Comparison of ENCODE assay signal across 20 cellular contexts in genomic region chr2:21431078-21431477, GRCh38.
DNase-seq lines count a peak whose midpoint lies in the region; ATAC-seq, FAIRE-seq and TF ChIP-seq lines count a peak whose summit lies in the region.
"Had no signal": no experiment of that assay in that cellular context is flagged by ENCODE, and none has a peak within 500 bp of the region (broad histone marks: within the 10 kb centered on the region; RNA-seq: fewer than 3 reads in every experiment).

No MANE protein-coding gene starts in this region.

- 23% methylated on average over 5 of the region's 5 CpGs for WGBS in SK-N-SH (ENCODE audit: low lambda C conversion rate)

- no peaks in the 10 kb centered on the region for H3K36me3 ChIP-seq in SK-N-SH (replicated peaks in 1 of 2; ENCODE audit: control insufficient read depth in 1 of 2, insufficient read depth in 2 of 2, low read length in 1 of 2)

- no peaks in the 10 kb centered on the region for H4K20me1 ChIP-seq in SK-N-SH (ENCODE audit: insufficient read depth)

- DNase-seq in Right ventricle myocardium superior (peak; percentile 37), left cardiac atrium (no peak), SK-N-SH (peak; percentile 85), left kidney (ENCODE audit: low read depth, low spot score) (peak; percentile 41), retina (peak; percentile 23), NCI-H2081 treated with DMSO at 0.1 percent for 48 hours (lab: John Stamatoyannopoulos, UW) (no peak), RCC 7860 (ENCODE audit: low spot score) (no peak)
- DNase-seq: C1 segment of cervical spinal cord; CD4-positive, CD25-positive, alpha-beta regulatory T cell; CD8-positive, alpha-beta memory T cell; COR-L47; DMS153; DMS79; GDM1; H9 had no signal

- no peak for FAIRE-seq in RCC 7860 (lab: Jason Lieb, UNC)
- FAIRE-seq: D721Med, GM12892, GM18507 had no signal

- CTCF ChIA-PET in SK-N-SH (lab: Yijun Ruan, JAX), result interaction anchor here (0.7 to 3.7 kb wide), 6 partner anchors 9 to 255 kb away, joined by 3 to 13 read pairs (median 4); no protein-coding TSS in a partner anchor

- no peak for ATAC-seq in Right ventricle myocardium superior (ENCODE audit: poor library complexity)
- no peak for ATAC-seq in left cardiac atrium
- ATAC-seq in GM18873 (IDR thresholded peaks at IDR 0.05; ENCODE audit: low FRiP score, unreplicated experiment), result no peak
- ATAC-seq: GM23338 had no signal

- no peak overlapping the region for H3K4me2 ChIP-seq in SK-N-SH
- H3K4me2 ChIP-seq: GM23338 had no signal

- no peak overlapping the region for H3K4me3 ChIP-seq in SK-N-SH (ENCODE audit: low read depth in 2 of 2, low read length in 1 of 2)
- H3K4me3 ChIP-seq: GM23338 had no signal

- H3K27me3 ChIP-seq in SK-N-SH (ENCODE audit: insufficient read depth), result no peaks in the 10 kb centered on the region

- intact Hi-C loops in Right ventricle myocardium superior (cut with DNase I), result no loop called here
- intact Hi-C loops in left cardiac atrium (cut with DNase I), result no loop called here

- no peaks in the 10 kb centered on the region for H3K9me2 ChIP-seq in SK-N-SH

- TF ChIP-seq RAD21 in SK-N-SH (IDR thresholded peaks at IDR 0.05; ENCODE audit: low read length), result peak; percentile 43

- H3K4me1 ChIP-seq in SK-N-SH (ENCODE audit: control insufficient read depth in 1 of 2, insufficient read depth in 2 of 2, low read depth in 1 of 2, low read length in 1 of 2), result peaks cover 0 to 16% of the 10 kb centered on the region in 2 experiments; a peak in 2 of 4 replicates

- TF ChIP-seq EP300 in SK-N-SH (IDR thresholded peaks at IDR 0.05; ENCODE audit: borderline replicate concordance in 1 of 2, low read depth in 1 of 2, low read length in 1 of 2), result peak in 1 of 2 experiments; percentile 99; a peak in 2 of 4 replicates

- H3K9me3 ChIP-seq in SK-N-SH, result no peaks in the 10 kb centered on the region

- no peaks in the 10 kb centered on the region for H3K79me2 ChIP-seq in SK-N-SH (ENCODE audit: insufficient read depth)

- TF ChIP-seq CTCF in SK-N-SH (IDR thresholded peaks at IDR 0.05), result no peak

- H2AFZ ChIP-seq in SK-N-SH (ENCODE audit: low read depth), result no peak overlapping the region
- H2AFZ ChIP-seq: GM23338 had no signal

- POLR2A ChIA-PET in SK-N-SH (lab: Yijun Ruan, JAX), result interaction anchor here (0.5 to 1.8 kb wide), 7 partner anchors 12 to 203 kb away, joined by 3 to 13 read pairs (median 4); no protein-coding TSS in a partner anchor

- H3K27ac ChIP-seq in SK-N-SH (ENCODE audit: low read depth in 2 of 2, low read length in 1 of 2), result peak overlapping the region in 1 of 2 experiments; percentile 98; a peak in 2 of 4 replicates

- H3K9ac ChIP-seq in SK-N-SH, result no peak overlapping the region

- no peaks in the 10 kb centered on the region for H3F3A ChIP-seq in SK-N-SH (replicated peaks; ENCODE audit: insufficient read depth)

TF ChIP-seq in SK-N-SH, 30 proteins besides CTCF, POLR2A, EP300 and RAD21:
- TF ChIP-seq IRF3 (IDR thresholded peaks at IDR 0.05; ENCODE audit: low read depth, low read length) (peak; percentile 7; the same call in 1 of the 2 replicates), YY1 (IDR thresholded peaks at IDR 0.05; ENCODE audit: low read depth) (no peak), RCOR1 (IDR thresholded peaks at IDR 0.05; ENCODE audit: low read length) (peak; percentile 97), TCF12 (IDR thresholded peaks at IDR 0.05) (peak; percentile 23; the same call in 1 of the 2 replicates), MXI1 (IDR thresholded peaks at IDR 0.05; ENCODE audit: low read depth, low read length) (peak; percentile 91), FOXJ3 (CRISPR knock-in tag; IDR thresholded peaks at IDR 0.05) (peak; percentile 99), CHD2 (IDR thresholded peaks at IDR 0.05; ENCODE audit: low read length, partially characterized antibody) (peak; percentile 93), USF2 (IDR thresholded peaks at IDR 0.05; ENCODE audit: borderline replicate concordance, low read depth, low read length) (peak; percentile 41; the same call in 1 of the 2 replicates), RFX5 (IDR thresholded peaks at IDR 0.05; ENCODE audit: low read length) (0 out of 2 replicates have a peak, but pooled peaks have one; percentile 9), GATA2 (CRISPR knock-in tag; IDR thresholded peaks at IDR 0.05) (peak; percentile 91), MEF2A (IDR thresholded peaks at IDR 0.05; ENCODE audit: borderline replicate concordance, low read depth) (no peak)

Comparison
In these comparisons a context has a peak if more than half of its experiments do, and no peak if none do; other contexts are left out.
1. DNase-seq: peak in Right ventricle myocardium superior (single experiment), SK-N-SH (single experiment), left kidney (single experiment) and retina (single experiment); none in left cardiac atrium (single experiment), NCI-H2081 treated with DMSO at 0.1 percent for 48 hours (single experiment) and RCC 7860 (single experiment).